10 cellular contexts compared by ENCODE assay signal in genomic region chr3:53887446-53887845, GRCh38. TPM values are rescaled to one million over a fixed set of nuclear protein-coding genes. Genes with fewer than 3 reads are reported as not detected.
"Had no signal": no experiment of that assay in that cellular context is flagged by ENCODE, and none has a peak within 500 bp of the region (broad histone marks: within the 10 kb centered on the region; RNA-seq: fewer than 3 reads in every experiment).

No MANE protein-coding gene starts in this region.

- H3K9me3 Mint-ChIP-seq: memory B cell had no signal

- ATAC-seq: body of pancreas had no signal

- H3K4me3 ChIP-seq: body of pancreas, left ventricle myocardium inferior had no signal

- DNase-seq: activated CD4-positive, CD25-positive, alpha-beta regulatory T cell treated with anti-CD3 and anti-CD28 coated beads, Interleukin-2, amount 50 U/mL, for 72 hours; activated naive CD4-positive, alpha-beta T cell; amniotic stem cell; body of pancreas; dermis blood vessel endothelial cell; kidney; left ventricle myocardium inferior; stimulated activated CD4-positive, alpha-beta T cell treated with anti-CD3 and anti-CD28 coated beads, Interleukin-4, amount 100 ng/mL, for 1 hour; stimulated activated CD8-positive, alpha-beta memory T cell treated with anti-CD3 and anti-CD28 coated beads, Interleukin-4, amount 100 ng/mL, for 48 hours had no signal

- H3K9me3 ChIP-seq: body of pancreas, left ventricle myocardium inferior had no signal

- H3K4me3 Mint-ChIP-seq: memory B cell had no signal

- H3K27me3 Mint-ChIP-seq: memory B cell had no signal

- H3K27me3 ChIP-seq: body of pancreas had no signal

- H3K27ac ChIP-seq: body of pancreas, left ventricle myocardium inferior had no signal

- H3K27ac Mint-ChIP-seq: memory B cell had no signal

RNA-seq across cellular contexts. Expression of gene IL17RB, which starts 41.1 kb away (rescaled TPM):
- total RNA-seq: dermis blood vessel endothelial cell had no signal
